In the genomic region with DNA sequence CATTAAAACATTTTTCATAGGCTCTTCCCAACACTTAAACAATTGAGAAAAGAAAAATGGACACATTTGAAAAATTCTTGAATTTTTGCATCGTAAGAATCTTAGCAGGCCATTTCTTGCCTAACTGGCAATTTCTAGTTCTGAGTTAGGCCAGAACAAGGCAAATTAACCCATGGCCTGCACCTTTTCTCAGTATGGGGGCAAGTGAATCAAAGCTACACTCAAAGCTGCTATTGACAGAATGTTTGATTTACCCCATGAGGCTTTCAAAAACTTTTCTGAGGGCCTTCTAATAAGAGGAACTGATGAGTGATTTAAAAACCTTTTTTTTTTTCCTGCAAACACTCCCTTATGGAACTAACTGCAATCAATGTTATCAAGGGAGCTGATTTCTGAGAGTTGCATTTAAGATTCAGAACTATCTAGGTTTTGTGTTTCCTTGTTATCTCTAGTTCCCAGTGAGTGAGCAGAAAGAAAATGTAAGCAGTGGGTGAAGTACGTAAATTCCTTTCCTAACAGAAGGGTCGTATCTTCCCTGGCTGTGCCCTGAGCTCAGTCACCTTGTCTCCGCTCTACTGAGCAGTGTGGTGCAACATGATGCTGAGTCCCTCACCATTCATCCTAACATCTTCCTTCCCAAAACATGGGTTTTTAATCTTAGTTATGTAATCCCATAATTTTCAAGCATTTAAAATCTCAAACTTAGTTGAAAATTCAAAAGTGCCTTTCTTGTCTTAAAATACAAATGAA, we compare ENCODE assay signal across 22 cellular contexts.
A peak's percentile ranks its signal among the peaks of the same experiment; 100 is the strongest.
DNase-seq lines count a peak whose midpoint lies in the region; ATAC-seq and TF ChIP-seq lines count a peak whose summit lies in the region.
"Had no signal": no experiment of that assay in that cellular context is flagged by ENCODE, and none has a peak within 500 bp of the region (broad histone marks: within the 10 kb centered on the region; RNA-seq: fewer than 3 reads in every experiment).

No MANE protein-coding gene starts in this region.

- peak; percentile 91 for ATAC-seq in GM23338
- ATAC-seq: HCT116, K562, PC-3 had no signal

- 43 to 50% methylated on average over 3 to 4 of the region's 4 CpGs for WGBS in mesodermal cell (ENCODE audit: insufficient coverage in 2 of 2), 2 experiments

- H3K36me3 ChIP-seq in GM23338 (ENCODE audit: insufficient read depth): no peaks in the 10 kb centered on the region
- H3K36me3 ChIP-seq in mesodermal cell (ENCODE audit: control insufficient read depth, insufficient read depth, low read length): no peaks in the 10 kb centered on the region
- H3K36me3 ChIP-seq in brain microvascular endothelial cell (replicated peaks): no peaks in the 10 kb centered on the region

- DNase-seq in GM23338 (ENCODE audit: low spot score) (peak; percentile 48), NCI-H69 (lab: John Stamatoyannopoulos, UW) (peak; percentile 41), fibroblast of pulmonary artery (ENCODE audit: low read depth) (peak; percentile 11), brain microvascular endothelial cell (no peak), NCI-H1930 (lab: John Stamatoyannopoulos, UW) (no peak), NCI-H526 treated with DMSO at 0.1 percent for 48 hours (lab: John Stamatoyannopoulos, UW) (no peak)
- DNase-seq in stimulated activated naive CD4-positive, alpha-beta T cell treated with Interleukin-2 at 50 U/mL for 16 hours (lab: John Stamatoyannopoulos, UW): no peak
- DNase-seq: Calu3; CD8-positive, alpha-beta memory T cell; GM23248; MM.1S; NCI-H1048; NCI-H1417 treated with DMSO at 0.1 percent for 48 hours; NCI-H2029 treated with DMSO at 0.1 percent for 48 hours; NCI-H226; NCI-H510A treated with DMSO at 0.1 percent for 48 hours; PC-3; Right ventricle myocardium superior had no signal

- peaks cover 21% of the 10 kb centered on the region for H3K4me1 Mint-ChIP-seq in GM23338

- no peaks in the 10 kb centered on the region for H3K36me3 Mint-ChIP-seq in GM23338 (ENCODE audit: low read depth)

- TF ChIP-seq CTCF in GM23338 (conservative IDR thresholded peaks at IDR 0.05; ENCODE audit: low read depth in 2 of 2): no peak
- no peak for TF ChIP-seq CTCF in fibroblast of pulmonary artery (IDR thresholded peaks at IDR 0.05; ENCODE audit: low read length, missing control alignments)
- TF ChIP-seq CTCF in brain microvascular endothelial cell (IDR thresholded peaks at IDR 0.05; ENCODE audit: low read depth, low read length, missing control alignments): no peak

- no peaks in the 10 kb centered on the region for H3K9me2 ChIP-seq in GM23338 (ENCODE audit: insufficient read depth)

- H3K4me2 ChIP-seq in GM23338: no peak overlapping the region

- H4K20me1 ChIP-seq in GM23338 (replicated peaks; ENCODE audit: insufficient read depth): no peaks in the 10 kb centered on the region

- in situ Hi-C loops in brain microvascular endothelial cell (cut with HindIII; ENCODE audit: low pct_ligation_motif_present, low sequenced_read_pairs): no loop called here

- H3K27me3 ChIP-seq in GM23338 (ENCODE audit: insufficient read depth) (no peaks in the 10 kb centered on the region), brain microvascular endothelial cell (replicated peaks) (no peaks in the 10 kb centered on the region)

- H3K27ac ChIP-seq in GM23338 (ENCODE audit: low read depth) (no peak overlapping the region), mesodermal cell (ENCODE audit: low read depth, low read length, severe bottlenecking) (peak overlapping the region; percentile 12), brain microvascular endothelial cell (no peak overlapping the region)
- H3K27ac ChIP-seq: C4-2B, GM23248 had no signal

- peaks cover 14% of the 10 kb centered on the region; the same call in 1 of the 2 replicates for H3K4me1 ChIP-seq in GM23338 (ENCODE audit: insufficient read depth)
- no peaks in the 10 kb centered on the region for H3K4me1 ChIP-seq in mesodermal cell (ENCODE audit: control insufficient read depth, insufficient read depth, low read length, poor library complexity, severe bottlenecking)

- H3K9me3 Mint-ChIP-seq in GM23338: no peaks in the 10 kb centered on the region
- H3K9me3 Mint-ChIP-seq: CD8-positive, alpha-beta memory T cell had no signal

- no peaks in the 10 kb centered on the region for H3F3A ChIP-seq in GM23338 (replicated peaks; ENCODE audit: low read depth)

- H3K79me2 ChIP-seq in GM23338 (replicated peaks; ENCODE audit: insufficient read depth): no peaks in the 10 kb centered on the region

- H3K27me3 Mint-ChIP-seq in GM23338 (ENCODE audit: insufficient read depth, low read depth, poor library complexity): no peaks in the 10 kb centered on the region
- H3K27me3 Mint-ChIP-seq: CD8-positive, alpha-beta memory T cell had no signal

- H2AFZ ChIP-seq in GM23338: no peak overlapping the region
- H2AFZ ChIP-seq: GM23248 had no signal

- H3K27ac Mint-ChIP-seq in GM23338: no peak overlapping the region
- H3K27ac Mint-ChIP-seq: CD8-positive, alpha-beta memory T cell had no signal

- no peak overlapping the region for H3K4me3 Mint-ChIP-seq in GM23338
- H3K4me3 Mint-ChIP-seq: CD8-positive, alpha-beta memory T cell had no signal

- no peak overlapping the region for H3K4me3 ChIP-seq in GM23338
- no peak overlapping the region for H3K4me3 ChIP-seq in fibroblast of pulmonary artery (replicated peaks; ENCODE audit: low read depth, low read length)
- H3K4me3 ChIP-seq in mesodermal cell (ENCODE audit: extremely low read depth, insufficient read depth, low read length, poor library complexity, severe bottlenecking): no peak overlapping the region
- no peak overlapping the region for H3K4me3 ChIP-seq in brain microvascular endothelial cell (ENCODE audit: low read depth, low read length)
- H3K4me3 ChIP-seq: GM23248, K562 had no signal

- no peaks in the 10 kb centered on the region for H3K9me3 ChIP-seq in mesodermal cell (ENCODE audit: control insufficient read depth, low read length)

TF ChIP-seq in GM23338, 12 proteins besides CTCF, POLR2A, EP300 and RAD21 (continues in another document):
- TF ChIP-seq STAT1 (IDR thresholded peaks at IDR 0.05; ENCODE audit: unreplicated experiment) (no peak), POLR2AphosphoS5 (IDR thresholded peaks at IDR 0.05; ENCODE audit: low read depth) (no peak), EZH2 (IDR thresholded peaks at IDR 0.05; ENCODE audit: low read depth, unreplicated experiment) (no peak), ZNF114 (CRISPR knock-in tag; IDR thresholded peaks at IDR 0.05) (no peak), ZNF331 (CRISPR knock-in tag; IDR thresholded peaks at IDR 0.05; ENCODE audit: low read depth) (no peak)
- TF ChIP-seq, protein P1, sequence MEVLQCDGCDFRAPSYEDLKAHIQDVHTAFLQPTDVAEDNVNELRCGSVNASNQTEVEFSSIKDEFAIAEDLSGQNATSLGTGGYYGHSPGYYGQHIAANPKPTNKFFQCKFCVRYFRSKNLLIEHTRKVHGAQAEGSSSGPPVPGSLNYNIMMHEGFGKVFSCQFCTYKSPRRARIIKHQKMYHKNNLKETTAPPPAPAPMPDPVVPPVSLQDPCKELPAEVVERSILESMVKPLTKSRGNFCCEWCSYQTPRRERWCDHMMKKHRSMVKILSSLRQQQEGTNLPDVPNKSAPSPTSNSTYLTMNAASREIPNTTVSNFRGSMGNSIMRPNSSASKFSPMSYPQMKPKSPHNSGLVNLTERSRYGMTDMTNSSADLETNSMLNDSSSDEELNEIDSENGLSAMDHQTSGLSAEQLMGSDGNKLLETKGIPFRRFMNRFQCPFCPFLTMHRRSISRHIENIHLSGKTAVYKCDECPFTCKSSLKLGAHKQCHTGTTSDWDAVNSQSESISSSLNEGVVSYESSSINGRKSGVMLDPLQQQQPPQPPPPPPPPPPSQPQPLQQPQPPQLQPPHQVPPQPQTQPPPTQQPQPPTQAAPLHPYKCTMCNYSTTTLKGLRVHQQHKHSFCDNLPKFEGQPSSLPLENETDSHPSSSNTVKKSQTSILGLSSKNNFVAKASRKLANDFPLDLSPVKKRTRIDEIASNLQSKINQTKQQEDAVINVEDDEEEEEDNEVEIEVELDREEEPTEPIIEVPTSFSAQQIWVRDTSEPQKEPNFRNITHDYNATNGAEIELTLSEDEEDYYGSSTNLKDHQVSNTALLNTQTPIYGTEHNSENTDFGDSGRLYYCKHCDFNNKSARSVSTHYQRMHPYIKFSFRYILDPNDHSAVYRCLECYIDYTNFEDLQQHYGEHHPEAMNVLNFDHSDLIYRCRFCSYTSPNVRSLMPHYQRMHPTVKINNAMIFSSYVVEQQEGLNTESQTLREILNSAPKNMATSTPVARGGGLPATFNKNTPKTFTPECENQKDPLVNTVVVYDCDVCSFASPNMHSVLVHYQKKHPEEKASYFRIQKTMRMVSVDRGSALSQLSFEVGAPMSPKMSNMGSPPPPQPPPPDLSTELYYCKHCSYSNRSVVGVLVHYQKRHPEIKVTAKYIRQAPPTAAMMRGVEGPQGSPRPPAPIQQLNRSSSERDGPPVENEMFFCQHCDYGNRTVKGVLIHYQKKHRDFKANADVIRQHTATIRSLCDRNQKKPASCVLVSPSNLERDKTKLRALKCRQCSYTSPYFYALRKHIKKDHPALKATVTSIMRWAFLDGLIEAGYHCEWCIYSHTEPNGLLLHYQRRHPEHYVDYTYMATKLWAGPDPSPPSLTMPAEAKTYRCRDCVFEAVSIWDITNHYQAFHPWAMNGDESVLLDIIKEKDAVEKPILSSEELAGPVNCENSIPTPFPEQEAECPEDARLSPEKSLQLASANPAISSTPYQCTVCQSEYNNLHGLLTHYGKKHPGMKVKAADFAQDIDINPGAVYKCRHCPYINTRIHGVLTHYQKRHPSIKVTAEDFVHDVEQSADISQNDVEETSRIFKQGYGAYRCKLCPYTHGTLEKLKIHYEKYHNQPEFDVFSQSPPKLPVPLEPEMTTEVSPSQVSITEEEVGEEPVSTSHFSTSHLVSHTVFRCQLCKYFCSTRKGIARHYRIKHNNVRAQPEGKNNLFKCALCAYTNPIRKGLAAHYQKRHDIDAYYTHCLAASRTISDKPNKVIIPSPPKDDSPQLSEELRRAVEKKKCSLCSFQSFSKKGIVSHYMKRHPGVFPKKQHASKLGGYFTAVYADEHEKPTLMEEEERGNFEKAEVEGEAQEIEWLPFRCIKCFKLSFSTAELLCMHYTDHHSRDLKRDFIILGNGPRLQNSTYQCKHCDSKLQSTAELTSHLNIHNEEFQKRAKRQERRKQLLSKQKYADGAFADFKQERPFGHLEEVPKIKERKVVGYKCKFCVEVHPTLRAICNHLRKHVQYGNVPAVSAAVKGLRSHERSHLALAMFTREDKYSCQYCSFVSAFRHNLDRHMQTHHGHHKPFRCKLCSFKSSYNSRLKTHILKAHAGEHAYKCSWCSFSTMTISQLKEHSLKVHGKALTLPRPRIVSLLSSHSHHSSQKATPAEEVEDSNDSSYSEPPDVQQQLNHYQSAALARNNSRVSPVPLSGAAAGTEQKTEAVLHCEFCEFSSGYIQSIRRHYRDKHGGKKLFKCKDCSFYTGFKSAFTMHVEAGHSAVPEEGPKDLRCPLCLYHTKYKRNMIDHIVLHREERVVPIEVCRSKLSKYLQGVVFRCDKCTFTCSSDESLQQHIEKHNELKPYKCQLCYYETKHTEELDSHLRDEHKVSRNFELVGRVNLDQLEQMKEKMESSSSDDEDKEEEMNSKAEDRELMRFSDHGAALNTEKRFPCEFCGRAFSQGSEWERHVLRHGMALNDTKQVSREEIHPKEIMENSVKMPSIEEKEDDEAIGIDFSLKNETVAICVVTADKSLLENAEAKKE (CRISPR knock-in tag; IDR thresholded peaks at IDR 0.05): no peak

Comparison
In these comparisons a context has a peak if more than half of its experiments do, and no peak if none do; other contexts are left out.
1. DNase-seq: peak in GM23338 (single experiment), NCI-H69 (single experiment) and fibroblast of pulmonary artery (single experiment); none in brain microvascular endothelial cell (single experiment), NCI-H1930 (0 of 2), stimulated activated naive CD4-positive, alpha-beta T cell treated with Interleukin-2 at 50 U/mL for 16 hours (single experiment) and NCI-H526 treated with DMSO at 0.1 percent for 48 hours (single experiment).